ENCODE assay signal across 8 cellular contexts in genomic region chr4:109702950-109703663, GRCh38. TPM values are rescaled to one million over a fixed set of nuclear protein-coding genes. Genes with fewer than 3 reads are reported as not detected.
DNase-seq lines count a peak whose midpoint lies in the region; ATAC-seq and TF ChIP-seq lines count a peak whose summit lies in the region.

TSS of gene CASP6 (minus strand) at chr4:109703445. CDS start at chr4:109703395, 50 bp downstream.

- H3K27ac ChIP-seq in KMS-11 (peak within 1 kb of the TSS; percentile 89), RWPE2 (ENCODE audit: poor library complexity, severe bottlenecking) (peak within 1 kb of the TSS; percentile 50)

- peak; percentile 78 for DNase-seq in EH (ENCODE audit: low read depth)
- peak; percentile 69 for DNase-seq in RWPE2 (ENCODE audit: low spot score)
- DNase-seq in activated effector memory CD4-positive, alpha-beta T cell treated with Interleukin-2 at 50 U/mL for 16 hours = peak; percentile 71
- peak; percentile 76 for DNase-seq in fibroblast of pulmonary artery (ENCODE audit: low read depth)
- peak; percentile 70 for DNase-seq in natural killer cell treated with Interleukin-12 subunit alpha and Interleukin-12 subunit beta and Interleukin-15 and Interleukin-18, amount 100 ng/mL, for 72 hours (ENCODE audit: low spot score)

- H3K36me3 ChIP-seq in KMS-11 (ENCODE audit: insufficient read depth) (peaks cover 3% of the 10 kb centered on the region; the same call in 1 of the 2 replicates), RWPE2 (ENCODE audit: low read depth) (no peaks in the 10 kb centered on the region; the same call in 1 of the 2 replicates)

- TF ChIP-seq CTCF in KMS-11 (conservative IDR thresholded peaks at IDR 0.05; ENCODE audit: low read depth, low read length) (peak; percentile 57; the same call in 1 of the 2 replicates), RWPE2 (IDR thresholded peaks at IDR 0.05; ENCODE audit: poor library complexity, severe bottlenecking) (peak; percentile 59), fibroblast of pulmonary artery (IDR thresholded peaks at IDR 0.05; ENCODE audit: low read length, missing control alignments) (peak; percentile 60)

- peak within 1 kb of the TSS; percentile 75 for H2AFZ ChIP-seq in KMS-11 (ENCODE audit: low read depth)

- H3K9ac ChIP-seq in KMS-11 = peak within 1 kb of the TSS; percentile 68

- peaks cover 22 to 28% of the 10 kb centered on the region in 2 donors for H3K4me1 Mint-ChIP-seq in natural killer cell treated with Interleukin-12 subunit alpha and Interleukin-12 subunit beta and Interleukin-15 and Interleukin-18, amount 100 ng/mL, for 72 hours (ENCODE audit: low read depth in 2 of 2)
- peaks cover 19% of the 10 kb centered on the region for H3K4me1 Mint-ChIP-seq in stimulated activated naive CD8-positive, alpha-beta T cell treated with anti-CD3 and anti-CD28 coated beads, Interleukin-15, Interleukin-2, amounts not matched to agents 100 ng/mL and 50 ng/mL, for 24 hours (ENCODE audit: low read depth)

- H3K27me3 Mint-ChIP-seq in natural killer cell treated with Interleukin-12 subunit alpha and Interleukin-12 subunit beta and Interleukin-15 and Interleukin-18, amount 100 ng/mL, for 72 hours = no peaks in the 10 kb centered on the region
- H3K27me3 Mint-ChIP-seq in stimulated activated naive CD8-positive, alpha-beta T cell treated with anti-CD3 and anti-CD28 coated beads, Interleukin-15, Interleukin-2, amounts not matched to agents 100 ng/mL and 50 ng/mL, for 24 hours = no peaks in the 10 kb centered on the region

- H3K27ac Mint-ChIP-seq in natural killer cell treated with Interleukin-12 subunit alpha and Interleukin-12 subunit beta and Interleukin-15 and Interleukin-18, amount 100 ng/mL, for 72 hours = peak within 1 kb of the TSS; percentile 79 to 85
- H3K27ac Mint-ChIP-seq in stimulated activated naive CD8-positive, alpha-beta T cell treated with anti-CD3 and anti-CD28 coated beads, Interleukin-15, Interleukin-2, amounts not matched to agents 100 ng/mL and 50 ng/mL, for 24 hours = peak within 1 kb of the TSS; percentile 82

- peaks cover 34% of the 10 kb centered on the region for H3K79me2 ChIP-seq in KMS-11 (ENCODE audit: insufficient read depth, low read depth)

- no peaks in the 10 kb centered on the region for H3K36me3 Mint-ChIP-seq in natural killer cell treated with Interleukin-12 subunit alpha and Interleukin-12 subunit beta and Interleukin-15 and Interleukin-18, amount 100 ng/mL, for 72 hours
- no peaks in the 10 kb centered on the region for H3K36me3 Mint-ChIP-seq in stimulated activated naive CD8-positive, alpha-beta T cell treated with anti-CD3 and anti-CD28 coated beads, Interleukin-15, Interleukin-2, amounts not matched to agents 100 ng/mL and 50 ng/mL, for 24 hours (ENCODE audit: low read depth)

- peak within 1 kb of the TSS; percentile 99 for H3K4me2 ChIP-seq in KMS-11

- H3K4me3 Mint-ChIP-seq in natural killer cell treated with Interleukin-12 subunit alpha and Interleukin-12 subunit beta and Interleukin-15 and Interleukin-18, amount 100 ng/mL, for 72 hours = peak within 1 kb of the TSS; percentile 96
- peak within 1 kb of the TSS; percentile 92 for H3K4me3 Mint-ChIP-seq in stimulated activated naive CD8-positive, alpha-beta T cell treated with anti-CD3 and anti-CD28 coated beads, Interleukin-15, Interleukin-2, amounts not matched to agents 100 ng/mL and 50 ng/mL, for 24 hours

- H3K4me3 ChIP-seq in KMS-11 (IDR thresholded peaks at IDR 0.05; ENCODE audit: insufficient read depth, low read depth, low read length) (peak within 1 kb of the TSS; percentile 51), RWPE2 (ENCODE audit: severe bottlenecking) (peak within 1 kb of the TSS; percentile 58), fibroblast of pulmonary artery (replicated peaks; ENCODE audit: low read depth, low read length) (peak within 1 kb of the TSS; percentile 78)

- no peaks in the 10 kb centered on the region for H3K9me3 ChIP-seq in RWPE2 (ENCODE audit: severe bottlenecking)

- no peaks in the 10 kb centered on the region for H4K20me1 ChIP-seq in KMS-11 (ENCODE audit: insufficient read depth)

- H3K27me3 ChIP-seq in KMS-11 (ENCODE audit: insufficient read depth, low read depth) (no peaks in the 10 kb centered on the region), RWPE2 (ENCODE audit: insufficient read depth, poor library complexity, severe bottlenecking) (no peaks in the 10 kb centered on the region)

- peaks cover 79% of the 10 kb centered on the region for H3K4me1 ChIP-seq in KMS-11 (ENCODE audit: low read depth, poor library complexity, severe bottlenecking)
- peaks cover 5% of the 10 kb centered on the region for H3K4me1 ChIP-seq in RWPE2 (ENCODE audit: insufficient read depth, poor library complexity, severe bottlenecking)

- no peaks in the 10 kb centered on the region for H3K9me3 Mint-ChIP-seq in natural killer cell treated with Interleukin-12 subunit alpha and Interleukin-12 subunit beta and Interleukin-15 and Interleukin-18, amount 100 ng/mL, for 72 hours
- no peaks in the 10 kb centered on the region for H3K9me3 Mint-ChIP-seq in stimulated activated naive CD8-positive, alpha-beta T cell treated with anti-CD3 and anti-CD28 coated beads, Interleukin-15, Interleukin-2, amounts not matched to agents 100 ng/mL and 50 ng/mL, for 24 hours

- ATAC-seq in GM21737 (IDR thresholded peaks at IDR 0.05; ENCODE audit: unreplicated experiment) (peak; percentile 73), RWPE2 (ENCODE audit: low read depth) (peak; percentile 80)
- ATAC-seq in natural killer cell treated with Interleukin-12 subunit alpha and Interleukin-12 subunit beta and Interleukin-15 and Interleukin-18, amount 100 ng/mL, for 72 hours = peak; percentile 87 to 88

RNA-seq across cellular contexts. Expression of gene CASP6, which starts in this region (rescaled TPM):
- total RNA-seq in natural killer cell treated with Interleukin-12 subunit alpha and Interleukin-12 subunit beta and Interleukin-15 and Interleukin-18, amount 100 ng/mL, for 72 hours = 1 to 10 TPM; 5.3 to 7.4 TPM

Comparison
In these comparisons a context has a peak if more than half of its experiments do, and no peak if none do; other contexts are left out.
1. Peak in every context shown above with its lines: DNase-seq, ATAC-seq, H3K4me3 ChIP-seq and H3K27ac ChIP-seq.